9 cellular contexts compared by ENCODE assay signal in the genomic region with DNA sequence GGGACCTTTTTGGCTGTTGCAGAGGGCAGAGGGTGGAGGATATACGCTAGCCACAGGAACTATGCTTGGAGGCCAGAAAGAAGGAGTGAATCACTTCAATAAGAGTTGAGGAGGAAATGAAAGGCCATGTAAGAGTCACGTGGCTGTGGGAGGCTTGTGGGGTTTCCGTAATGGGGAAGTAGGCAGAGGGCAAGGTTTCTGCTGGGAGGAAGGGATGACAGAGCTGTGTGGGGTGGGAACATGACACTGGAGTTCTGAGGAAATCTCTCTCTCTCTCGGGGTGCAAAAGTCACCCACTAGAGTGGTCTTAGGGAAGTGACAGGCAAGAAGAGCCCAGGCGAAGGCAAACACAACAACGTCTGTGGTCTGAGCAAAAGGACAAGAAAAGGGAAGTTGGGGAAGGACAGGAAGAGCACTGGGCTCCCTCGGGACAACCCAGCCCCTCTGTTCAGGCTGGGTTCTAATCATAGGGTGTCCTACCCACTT. TPM values are rescaled to one million over a fixed set of nuclear protein-coding genes. Genes with fewer than 3 reads are reported as not detected.
DNase-seq lines count a peak whose midpoint lies in the region; ATAC-seq, FAIRE-seq and TF ChIP-seq lines count a peak whose summit lies in the region.
"Had no signal": no experiment of that assay in that cellular context is flagged by ENCODE, and none has a peak within 500 bp of the region (broad histone marks: within the 10 kb centered on the region; RNA-seq: fewer than 3 reads in every experiment).

No MANE protein-coding gene starts in this region.

- TF ChIP-seq POLR2A in GM18951 (IDR thresholded peaks at IDR 0.05; ENCODE audit: extremely low read depth, insufficient read depth, insufficient read length) = peak; percentile 13

- no peaks in the 10 kb centered on the region for H3K4me1 ChIP-seq in right cardiac atrium (ENCODE audit: control insufficient read depth, insufficient read depth, low read length)

- peaks cover 0 to 1% (median 0%) of the 10 kb centered on the region in 3 donors for H3K27me3 Mint-ChIP-seq in CD14-positive monocyte (ENCODE audit: low read depth in 3 of 3)
- H3K27me3 Mint-ChIP-seq: brain had no signal

- no peaks in the 10 kb centered on the region for H3K27me3 ChIP-seq in right cardiac atrium (ENCODE audit: control insufficient read depth, insufficient read depth)

- H3K4me1 Mint-ChIP-seq in CD14-positive monocyte = peaks cover 62% of the 10 kb centered on the region
- H3K4me1 Mint-ChIP-seq: brain had no signal

- in situ Hi-C loops in GM18951 (cut with MboI; ENCODE audit: low sequenced_read_pairs, unreplicated experiment) = loop anchor here (25.0 kb wide), 1 partner anchor 777 kb away; no protein-coding TSS in a partner anchor

- intact Hi-C loops in CD14-positive monocyte (cut with micrococcal nuclease) = loop anchor here in 1 of 2 donors (5.0 to 10.0 kb wide), 3 partner anchors 33 to 779 kb away; partner anchors contain the start of gene CD1A
- intact Hi-C loops in right cardiac atrium (cut with DNase I) = no loop called here

- peaks cover 5 to 12% (median 8%) of the 10 kb centered on the region in 7 donors for H3K9me3 Mint-ChIP-seq in CD14-positive monocyte

- H3K27ac ChIP-seq in right cardiac atrium (ENCODE audit: low read length) = no peak overlapping the region

- H3K4me3 Mint-ChIP-seq in CD14-positive monocyte = peak overlapping the region; percentile 55 to 63
- H3K4me3 Mint-ChIP-seq: brain had no signal

- no peak for FAIRE-seq in D721Med (lab: Jason Lieb, UNC)

- ATAC-seq in HG03060 (IDR thresholded peaks at IDR 0.05; ENCODE audit: low read depth, unreplicated experiment) = peak; percentile 41
- peak; percentile 81 to 88 for ATAC-seq in right cardiac atrium

- DNase-seq in CD14-positive monocyte (ENCODE audit: low spot score) (peak; percentile 98), SIG-M5 treated with dmso at 0.1 percent for 504 hours (lab: John Stamatoyannopoulos, UW; ENCODE audit: unreplicated experiment) (peak; percentile 99), right cardiac atrium (peak; percentile 28 to 74 (median 60)), D721Med (ENCODE audit: insufficient read length, low spot score) (no peak), NCI-H2029 treated with DMSO at 0.1 percent for 48 hours (lab: John Stamatoyannopoulos, UW) (no peak)
- no peak for DNase-seq in activated CD4-positive, CD25-positive, alpha-beta regulatory T cell treated with anti-CD3 and anti-CD28 coated beads, Interleukin-2, amount 50 U/mL, for 72 hours

- H3K27ac Mint-ChIP-seq in CD14-positive monocyte = peak overlapping the region; percentile 96 to 100 (median 98)
- H3K27ac Mint-ChIP-seq: brain had no signal

- WGBS in right cardiac atrium = 44% methylated on average over 7 of the region's 7 CpGs

- TF ChIP-seq CTCF in CD14-positive monocyte (IDR thresholded peaks at IDR 0.05) (no peak), D721Med (IDR thresholded peaks at IDR 0.05; ENCODE audit: insufficient read depth, missing control alignments) (no peak)

- no peak overlapping the region for H3K4me3 ChIP-seq in right cardiac atrium (ENCODE audit: low read length)

- no peaks in the 10 kb centered on the region for H3K9me3 ChIP-seq in right cardiac atrium (ENCODE audit: control insufficient read depth, low read length)

- peaks cover 3 to 4% of the 10 kb centered on the region in 2 donors for H3K36me3 Mint-ChIP-seq in CD14-positive monocyte
- H3K36me3 Mint-ChIP-seq: brain had no signal

RNA-seq across cellular contexts. Expression of gene CD1C, which starts 3.9 kb away (rescaled TPM):
- 10 to 100 TPM; 43.4 to 45.8 TPM for polyA plus RNA-seq in CD14-positive monocyte
- total RNA-seq in right cardiac atrium = under 1 TPM in 2 of 4 donors, not detected in 2; 0.34 to 0.65 TPM
- polyA plus RNA-seq in right cardiac atrium = not detected

RNA-seq across cellular contexts. Expression of gene CD1A, which starts 31.6 kb away (rescaled TPM):
- polyA plus RNA-seq in CD14-positive monocyte (1 to 10 TPM; 7.7 to 7.8 TPM), right cardiac atrium (not detected)
- total RNA-seq in right cardiac atrium = not detected

RNA-seq across cellular contexts. Expression of gene CD1B, which starts 45.5 kb away (rescaled TPM):
- polyA plus RNA-seq in CD14-positive monocyte (1 to 10 TPM; 1.3 to 2.7 TPM), right cardiac atrium (not detected)
- not detected for total RNA-seq in right cardiac atrium

Comparison
In these comparisons a context has a peak if more than half of its experiments do, and no peak if none do; other contexts are left out.
1. DNase-seq: peak in CD14-positive monocyte (single experiment), SIG-M5 treated with dmso at 0.1 percent for 504 hours (single experiment) and right cardiac atrium (3 of 3); none in D721Med (single experiment), NCI-H2029 treated with DMSO at 0.1 percent for 48 hours (single experiment) and activated CD4-positive, CD25-positive, alpha-beta regulatory T cell treated with anti-CD3 and anti-CD28 coated beads, Interleukin-2, amount 50 U/mL, for 72 hours (single experiment).
2. RNA of gene CD1C, which starts 3.9 kb away (polyA plus RNA-seq): 43.4 to 45.8 TPM in CD14-positive monocyte; not detected in right cardiac atrium (single experiment); every median in the first group is over 10 times any median in the second.